In the genomic region with DNA sequence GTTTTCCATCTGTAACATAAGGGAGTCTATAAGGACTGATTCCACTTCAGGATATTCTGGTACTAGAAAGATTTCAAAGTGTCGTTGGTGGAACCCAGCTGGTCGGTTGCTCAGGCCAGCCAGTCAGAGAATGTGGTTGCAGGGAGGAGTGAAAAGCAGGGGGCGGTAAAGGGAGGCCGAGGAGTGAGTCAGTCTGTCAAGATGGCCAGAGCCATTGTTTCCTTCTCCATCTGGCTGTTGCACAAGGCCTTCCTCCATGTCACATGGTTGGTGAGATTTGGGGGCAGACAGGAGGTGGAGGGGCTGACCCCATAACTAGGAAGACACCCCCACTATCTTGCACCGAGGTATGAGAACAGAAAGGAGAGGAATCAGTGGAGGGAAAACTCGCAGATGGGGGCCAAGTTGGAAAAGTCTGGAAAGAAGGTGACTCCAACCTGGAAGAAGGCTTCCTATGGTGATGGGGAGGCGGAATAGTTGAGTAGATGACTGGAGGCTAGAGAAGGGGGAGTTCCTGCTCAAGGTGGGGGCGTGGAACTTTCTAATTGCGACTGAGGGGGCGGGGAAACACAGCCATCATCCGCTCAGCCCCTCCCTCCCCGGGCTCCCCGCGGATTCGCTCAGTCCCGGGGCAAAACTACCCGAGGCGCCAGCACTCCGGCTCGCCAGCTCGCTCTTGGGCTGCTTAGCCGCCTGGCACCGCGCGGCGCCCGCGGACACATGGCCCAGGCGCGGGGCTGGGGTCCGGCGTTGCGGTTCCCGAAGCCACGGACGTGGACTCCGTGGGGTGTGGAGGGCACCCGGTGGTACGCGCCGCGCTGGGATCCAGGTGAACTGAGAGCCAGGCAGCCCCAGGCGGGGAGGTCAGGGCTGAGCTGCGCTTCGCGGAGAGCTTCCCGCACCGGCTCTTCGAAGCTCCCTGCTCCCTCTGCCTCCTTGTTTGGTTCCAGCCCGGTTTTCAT, we compare ENCODE assay signal across 8 cellular contexts. TPM values are rescaled to one million over a fixed set of nuclear protein-coding genes. Genes with fewer than 3 reads are reported as not detected.
DNase-seq lines count a peak whose midpoint lies in the region; ATAC-seq, FAIRE-seq and TF ChIP-seq lines count a peak whose summit lies in the region.

No MANE protein-coding gene starts in this region.

- H3K36me3 ChIP-seq in MM.1S (replicated peaks; ENCODE audit: insufficient read depth, low read length) (no peaks in the 10 kb centered on the region), keratinocyte (ENCODE audit: control insufficient read depth in 2 of 2, extremely low read depth in 1 of 2, insufficient read depth in 2 of 2, low read length in 2 of 2) (no peaks in the 10 kb centered on the region), thoracic aorta (no peaks in the 10 kb centered on the region)

- H3K27me3 ChIP-seq in MM.1S (replicated peaks; ENCODE audit: insufficient read depth, low read length) = no peaks in the 10 kb centered on the region
- peaks cover 7% of the 10 kb centered on the region for H3K27me3 ChIP-seq in keratinocyte (ENCODE audit: control insufficient read depth, extremely low read depth, insufficient read depth, low read length)
- no peaks in the 10 kb centered on the region for H3K27me3 ChIP-seq in thoracic aorta (replicated peaks; ENCODE audit: insufficient read depth)

- no peaks in the 10 kb centered on the region for H3F3A ChIP-seq in MM.1S (ENCODE audit: insufficient read depth, low read length)

- DNase-seq in EL = peak; percentile 64
- no peak for DNase-seq in MM.1S
- peak; percentile 56 for DNase-seq in astrocyte of the hippocampus (ENCODE audit: low read depth, low spot score)
- no peak for DNase-seq in keratinocyte (ENCODE audit: low read depth, low spot score)
- DNase-seq in thoracic aorta (ENCODE audit: low spot score) = no peak
- no peak for DNase-seq in NCI-H146 treated with DMSO at 0.1 percent for 48 hours (lab: John Stamatoyannopoulos, UW; ENCODE audit: unreplicated experiment)
- DNase-seq in kidney glomerular epithelial cell (lab: John Stamatoyannopoulos, UW) = no peak

- FAIRE-seq in keratinocyte (lab: Jason Lieb, UNC) = no peak

- TF ChIP-seq CTCF in MM.1S (IDR thresholded peaks at IDR 0.05; ENCODE audit: low read length) = no peak
- peak in 1 of 3 experiments; percentile 20 for TF ChIP-seq CTCF in keratinocyte (optimal IDR thresholded peaks at IDR 0.05 in 1 of 3, IDR thresholded peaks at IDR 0.05 in 1 of 3, conservative IDR thresholded peaks at IDR 0.05 in 1 of 3; ENCODE audit: extremely low read depth in 1 of 3, insufficient read depth in 2 of 3, low read length in 3 of 3)
- no peak for TF ChIP-seq CTCF in thoracic aorta (IDR thresholded peaks at IDR 0.05)

- H3K9ac ChIP-seq in MM.1S (ENCODE audit: low read length) (no peak overlapping the region), keratinocyte (ENCODE audit: control insufficient read depth, extremely low read depth, insufficient read depth, low read length) (no peak overlapping the region)

- H3K27ac ChIP-seq in MM.1S (ENCODE audit: low read length) (no peak overlapping the region), keratinocyte (ENCODE audit: control insufficient read depth, insufficient read depth, low read length) (no peak overlapping the region), thoracic aorta (no peak overlapping the region)

- dilution Hi-C loops in keratinocyte (cut with MboI; ENCODE audit: extremely low pct_ligation_motif_present, low sequenced_read_pairs) = no loop called here

- H3K9me3 ChIP-seq in MM.1S (replicated peaks; ENCODE audit: insufficient read depth, low read length) (no peaks in the 10 kb centered on the region), keratinocyte (ENCODE audit: control insufficient read depth, low read depth, low read length) (no peaks in the 10 kb centered on the region), thoracic aorta (no peaks in the 10 kb centered on the region)

- H3K4me1 ChIP-seq in MM.1S (ENCODE audit: low read length) = no peaks in the 10 kb centered on the region
- H3K4me1 ChIP-seq in keratinocyte (ENCODE audit: control insufficient read depth, extremely low read depth, insufficient read depth, low read length) = peaks cover 3% of the 10 kb centered on the region
- H3K4me1 ChIP-seq in thoracic aorta (ENCODE audit: control insufficient read depth in 1 of 2, low read depth in 2 of 2) = no peaks in the 10 kb centered on the region

- H3K4me2 ChIP-seq in MM.1S (ENCODE audit: low read depth, low read length) (peak overlapping the region; percentile 50; the same call in 1 of the 2 replicates), keratinocyte (ENCODE audit: control insufficient read depth, extremely low read depth, insufficient read depth, low read depth, low read length) (peak overlapping the region; percentile 64)

- H3K9me1 ChIP-seq in keratinocyte (ENCODE audit: control insufficient read depth, extremely low read depth, insufficient read depth, low read length) = no peaks in the 10 kb centered on the region

- no peaks in the 10 kb centered on the region for H3K9me2 ChIP-seq in MM.1S (replicated peaks; ENCODE audit: insufficient read depth, low read length)

- ATAC-seq in thoracic aorta (ENCODE audit: insufficient number of reproducible peaks, low FRiP score, low read depth) (no peak), HG02610 (IDR thresholded peaks at IDR 0.05; ENCODE audit: unreplicated experiment) (no peak)

- no peaks in the 10 kb centered on the region for H3K79me2 ChIP-seq in MM.1S (ENCODE audit: low read length)
- H3K79me2 ChIP-seq in keratinocyte (ENCODE audit: control insufficient read depth, insufficient read depth, low read length) = no peaks in the 10 kb centered on the region

- H3K4me3 ChIP-seq in MM.1S (ENCODE audit: low read length) = peak overlapping the region; percentile 36; the same call in 1 of the 2 replicates
- peak overlapping the region; percentile 14 to 50 (median 17) for H3K4me3 ChIP-seq in keratinocyte (ENCODE audit: control insufficient read depth in 2 of 3, extremely low read depth in 1 of 3, insufficient read depth in 2 of 3, low read depth in 1 of 3, low read length in 3 of 3)
- H3K4me3 ChIP-seq in thoracic aorta = peak overlapping the region; percentile 58

- H4K20me1 ChIP-seq in MM.1S (ENCODE audit: insufficient read depth, low read length) (no peaks in the 10 kb centered on the region), keratinocyte (ENCODE audit: control insufficient read depth, extremely low read depth, insufficient read depth, low read length) (no peaks in the 10 kb centered on the region)

- H2AFZ ChIP-seq in MM.1S (ENCODE audit: low read length) = peak overlapping the region; percentile 27; the same call in 1 of the 2 replicates
- peak overlapping the region; percentile 43 for H2AFZ ChIP-seq in keratinocyte (ENCODE audit: control insufficient read depth, low read length)

RNA-seq across cellular contexts. Expression of gene STARD8, which starts 38.5 kb away (rescaled TPM):
- polyA plus RNA-seq in keratinocyte = 0.06 to 0.09 TPM (median 0.07 TPM) in 3 replicates
- 0.29 TPM for polyA plus RNA-seq in keratinocyte (2011; ENCODE audit: low read depth)
- 0.01 and 0.02 TPM in 2 replicates for polyA plus RNA-seq in keratinocyte (2011; cell fraction: cytosol; rRNA removed)
- polyA plus RNA-seq in keratinocyte (2011; cell fraction: nucleus; rRNA removed) = 0.18 and 0.20 TPM in 2 replicates
- polyA plus RNA-seq in keratinocyte (2012; ENCODE audit: low replicate concordance) = 0.03 and 0.04 TPM in 2 replicates
- polyA minus RNA-seq in keratinocyte = 0.07 to 0.13 TPM (median 0.07 TPM) in 3 replicates
- polyA minus RNA-seq in keratinocyte (2011; cell fraction: cytosol; rRNA and poly(A)+ RNA removed) = not detected
- 0.11 TPM in 1 of 2 replicates, not detected in the other for polyA minus RNA-seq in keratinocyte (2011; cell fraction: nucleus; rRNA and poly(A)+ RNA removed)
- total RNA-seq in thoracic aorta = 10 to 100 TPM; 15.8 to 19.8 TPM

Comparison
In these comparisons a context has a peak if more than half of its experiments do, and no peak if none do; other contexts are left out.
1. DNase-seq: peak in EL (single experiment) and astrocyte of the hippocampus (single experiment); none in MM.1S (single experiment), keratinocyte (single experiment), thoracic aorta (single experiment), NCI-H146 treated with DMSO at 0.1 percent for 48 hours (single experiment) and kidney glomerular epithelial cell (single experiment).
2. Peak in every context shown above with its lines, with median percentiles within 50 percentile points of each other: H3K4me3 ChIP-seq.